Comparison of ENCODE assay signal across 1 cellular context in genomic region chr4:6526696-6527095, GRCh38.
TF ChIP-seq lines count a peak whose summit lies in the region.

No MANE protein-coding gene starts in this region.

TF ChIP-seq in H1, 55 proteins besides CTCF, POLR2A, EP300 and RAD21:
- TF ChIP-seq POU5F1 (IDR thresholded peaks at IDR 0.05; ENCODE audit: low read depth, low read length) (peak; percentile 87; the same call in 1 of the 2 replicates), SP1 (IDR thresholded peaks at IDR 0.05; ENCODE audit: low read depth, low read length) (0 out of 2 replicates have a peak, but pooled peaks have one; percentile 48), CHD2 (IDR thresholded peaks at IDR 0.05; ENCODE audit: low read length) (no peak)
